Comparison of ENCODE assay signal across 25 cellular contexts in the genomic region with DNA sequence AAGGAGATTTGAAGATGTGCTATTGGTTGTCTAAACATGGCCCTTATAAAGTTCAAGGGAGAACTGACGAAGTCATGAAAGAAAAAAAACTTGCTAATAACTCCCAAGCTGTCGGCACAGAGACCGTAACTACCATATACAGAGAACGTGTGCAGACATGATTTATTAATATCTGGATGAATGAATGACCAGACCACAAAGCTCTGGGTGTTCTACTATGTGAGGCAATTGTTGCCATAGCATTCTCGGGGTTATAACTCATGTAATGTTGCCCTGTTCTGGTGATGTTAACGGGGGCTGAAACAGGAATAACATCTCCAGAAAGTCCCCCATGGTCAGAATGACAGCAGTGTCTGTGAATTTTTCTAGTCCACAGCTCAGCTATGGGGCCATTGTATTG.
"Had no signal": no experiment of that assay in that cellular context is flagged by ENCODE, and none has a peak within 500 bp of the region (broad histone marks: within the 10 kb centered on the region; RNA-seq: fewer than 3 reads in every experiment).

No MANE protein-coding gene starts in this region.

- H3K4me3 ChIP-seq: coronary artery, dorsolateral prefrontal cortex, neural progenitor cell, sigmoid colon, stomach, suprapubic skin, tibial artery, upper lobe of right lung had no signal

- H3K36me3 ChIP-seq: neural progenitor cell, sigmoid colon, stomach, suprapubic skin, tibial artery, upper lobe of right lung had no signal

- DNase-seq: activated CD4-positive, alpha-beta T cell treated with anti-CD3 and anti-CD28 coated beads for 36 hours; activated CD4-positive, CD25-positive, alpha-beta regulatory T cell; activated CD8-positive, alpha-beta memory T cell treated with anti-CD3 and anti-CD28 coated beads, Interleukin-2, amount 10 ng/mL, durations not matched to agents 7 days and 5 days; activated CD8-positive, alpha-beta T cell treated with anti-CD3 and anti-CD28 coated beads, Interleukin-2, amount 10 ng/mL, durations not matched to agents 7 days and 5 days; activated naive CD4-positive, alpha-beta T cell; activated T-cell treated with anti-CD3 and anti-CD28 coated beads, Interleukin-2, amount 50 U/mL, for 48 hours; anterior cingulate cortex; dorsolateral prefrontal cortex; effector memory CD4-positive, alpha-beta T cell; foreskin melanocyte; naive thymus-derived CD8-positive, alpha-beta T cell; posterior cingulate gyrus; retina; sigmoid colon; stimulated activated CD4-positive, alpha-beta T cell treated with anti-CD3 and anti-CD28 coated beads, Interleukin-15, amount 100 ng/mL, for 24 hours; stimulated activated CD4-positive, alpha-beta T cell treated with anti-CD3 and anti-CD28 coated beads, Interleukin-2, amount 100 ng/mL, for 24 hours; stimulated activated naive B cell treated with anti-CD40 and anti-IgM and Interleukin-4, amounts not matched to agents 10 μg/mL and 1 μg/mL and 100 μg/mL, for 72 hours; stomach; tibial artery; upper lobe of right lung had no signal

- ATAC-seq: activated CD4-positive, alpha-beta T cell treated with anti-CD3 and anti-CD28 coated beads for 36 hours; activated CD8-positive, alpha-beta memory T cell treated with anti-CD3 and anti-CD28 coated beads, Interleukin-2, amount 10 ng/mL, durations not matched to agents 7 days and 5 days; activated CD8-positive, alpha-beta T cell treated with anti-CD3 and anti-CD28 coated beads, Interleukin-2, amount 10 ng/mL, durations not matched to agents 7 days and 5 days; activated naive CD4-positive, alpha-beta T cell treated with anti-CD3 and anti-CD28 coated beads, Interleukin-2, amount 50 U/mL, for 72 hours; esophagus mucosa; naive thymus-derived CD8-positive, alpha-beta T cell; stimulated activated naive B cell treated with anti-CD40 and anti-IgM and Interleukin-4, amounts not matched to agents 10 μg/mL and 1 μg/mL and 100 μg/mL, for 72 hours; upper lobe of right lung had no signal

- H3K27me3 ChIP-seq: neural progenitor cell, sigmoid colon, stomach, suprapubic skin, tibial artery, upper lobe of right lung had no signal

- H3K4me1 ChIP-seq: neural progenitor cell, sigmoid colon, stomach, suprapubic skin, tibial artery, upper lobe of right lung had no signal

- H3K27ac ChIP-seq: coronary artery, dorsolateral prefrontal cortex, neural progenitor cell, sigmoid colon, stomach, suprapubic skin, tibial artery, upper lobe of right lung had no signal

- H3K9me3 ChIP-seq: sigmoid colon, stomach, suprapubic skin, tibial artery, upper lobe of right lung had no signal
